Comparison of ENCODE assay signal across 8 cellular contexts in the genomic region with DNA sequence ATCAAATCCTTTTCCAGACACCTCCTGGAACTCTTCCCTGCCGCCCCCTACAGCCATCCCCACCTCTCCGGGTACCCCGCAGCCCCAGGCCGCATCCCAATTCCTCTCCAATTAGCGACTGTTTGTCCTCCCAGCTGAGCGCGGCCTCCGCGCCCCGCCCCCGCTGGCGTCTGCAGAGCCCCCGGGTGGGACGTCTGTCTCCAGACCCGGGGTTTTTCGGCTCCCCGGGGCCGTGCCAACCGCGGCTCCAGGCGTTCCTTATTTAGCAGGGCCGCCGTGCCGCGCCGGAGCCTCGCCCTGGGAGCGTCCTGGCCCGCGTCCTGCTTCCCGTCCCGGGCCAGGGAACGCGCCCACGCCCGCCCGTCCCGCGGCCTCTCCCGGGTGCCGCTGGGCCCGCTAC. TPM values are rescaled to one million over a fixed set of nuclear protein-coding genes. Genes with fewer than 3 reads are reported as not detected.
DNase-seq lines count a peak whose midpoint lies in the region; ATAC-seq and TF ChIP-seq lines count a peak whose summit lies in the region.
"Not testable (repeated sequence)": the region's sequence is repeated elsewhere in the genome, so short reads cannot be mapped to it uniquely, and the experiment has no call there.

No MANE protein-coding gene starts in this region.

- not testable (repeated sequence) for H2AFZ ChIP-seq in ACC112 (ENCODE audit: low read length, unreplicated experiment); smooth muscle cell (ENCODE audit: low read depth)

- intact Hi-C loops in Panc1 (cut with micrococcal nuclease; ENCODE audit: unreplicated experiment); naive thymus-derived CD4-positive, alpha-beta T cell (cut with micrococcal nuclease): not testable (repeated sequence)

- H3K36me3 ChIP-seq in ACC112 (ENCODE audit: insufficient read depth, low read length); HAP-1 (replicated peaks); Panc1 (ENCODE audit: control insufficient read depth, insufficient read depth, low read length); right atrium auricular region; naive thymus-derived CD4-positive, alpha-beta T cell (ENCODE audit: control insufficient read depth in 2 of 3, insufficient read depth in 3 of 3, low read length in 3 of 3); smooth muscle cell (ENCODE audit: low read depth): not testable (repeated sequence)

- H4K20me1 ChIP-seq in smooth muscle cell (ENCODE audit: low read depth): peaks cover 28% of the 10 kb centered on the region

- CTCF ChIA-PET in Panc1 (lab: Charles Lee); naive thymus-derived CD4-positive, alpha-beta T cell (lab: Charles Lee): not testable (repeated sequence)

- peak overlapping the region; percentile 85 for H3K4me2 ChIP-seq in smooth muscle cell

- not testable (repeated sequence) for BruUV-seq in Panc1 (replicated peaks; lab: Mats Ljungman, UMichigan)

- H3K4me1 ChIP-seq in ACC112 (ENCODE audit: control insufficient read depth, insufficient read depth, low read length, unreplicated experiment); HAP-1; Panc1 (ENCODE audit: control insufficient read depth, insufficient read depth, low read length); naive thymus-derived CD4-positive, alpha-beta T cell (ENCODE audit: control insufficient read depth in 2 of 2, insufficient read depth in 2 of 2, low read length in 2 of 2); smooth muscle cell (ENCODE audit: low read depth): not testable (repeated sequence)
- peaks cover 0 to 17% of the 10 kb centered on the region in 2 donors for H3K4me1 ChIP-seq in right atrium auricular region

- 0% methylated on average over 17 of the region's 42 CpGs for WGBS in smooth muscle cell (ENCODE audit: low lambda C conversion rate)

- not testable (repeated sequence) for H3K9me3 Mint-ChIP-seq in naive thymus-derived CD4-positive, alpha-beta T cell

- not testable (repeated sequence) for H3K9me3 ChIP-seq in HAP-1; Panc1 (ENCODE audit: control insufficient read depth, insufficient read depth, low read depth, low read length); right atrium auricular region; naive thymus-derived CD4-positive, alpha-beta T cell (ENCODE audit: control insufficient read depth in 2 of 3, low read length in 3 of 3); smooth muscle cell (replicated peaks; ENCODE audit: low read depth)

- ATAC-seq in Panc1; naive thymus-derived CD4-positive, alpha-beta T cell: not testable (repeated sequence)

- not testable (repeated sequence) for H3K27ac ChIP-seq in ACC112 (ENCODE audit: low read depth, low read length); Panc1 (ENCODE audit: low read length); naive thymus-derived CD4-positive, alpha-beta T cell (ENCODE audit: low read depth, low read length); smooth muscle cell (ENCODE audit: low read depth)
- H3K27ac ChIP-seq in right atrium auricular region: peak overlapping the region; percentile 78 to 82

- H3K36me3 Mint-ChIP-seq in naive thymus-derived CD4-positive, alpha-beta T cell: not testable (repeated sequence)

- H3K79me2 ChIP-seq in ACC112 (ENCODE audit: control insufficient read depth, insufficient read depth, low read length, unreplicated experiment) (peaks cover 11% of the 10 kb centered on the region), smooth muscle cell (ENCODE audit: low read depth) (peaks cover 36% of the 10 kb centered on the region)

- in situ Hi-C loops in HAP-1 (cut with MboI; ENCODE audit: low sequenced_read_pairs); Panc1 (cut with HindIII; ENCODE audit: low pct_unique_long_range_greater_than_20kb, low sequenced_read_pairs): not testable (repeated sequence)

- H3F3A ChIP-seq in smooth muscle cell (ENCODE audit: low read depth): not testable (repeated sequence)

- H3K4me1 Mint-ChIP-seq in naive thymus-derived CD4-positive, alpha-beta T cell: peaks cover 7 to 16% (median 9%) of the 10 kb centered on the region in 7 donors

- H3K27me3 Mint-ChIP-seq in naive thymus-derived CD4-positive, alpha-beta T cell: not testable (repeated sequence)

- H3K4me3 Mint-ChIP-seq in naive thymus-derived CD4-positive, alpha-beta T cell: peak overlapping the region; percentile 53 to 86 (median 78)

- not testable (repeated sequence) for DNase-seq in HAP-1 (ENCODE audit: low spot score in 2 of 2); Panc1 (ENCODE audit: low read depth, low spot score); choroid plexus epithelial cell (ENCODE audit: low read depth); right atrium auricular region (ENCODE audit: low spot score); smooth muscle cell (lab: John Stamatoyannopoulos, UW; ENCODE audit: unreplicated experiment)
- peak; percentile 34 to 46 for DNase-seq in activated T-cell treated with anti-CD3 and anti-CD28 coated beads, Interleukin-2, amount 50 U/mL, for 48 hours
- peak in 1 of 9 donors; percentile 50 for DNase-seq in naive thymus-derived CD4-positive, alpha-beta T cell

- not testable (repeated sequence) for TF ChIP-seq CTCF in Panc1 (IDR thresholded peaks at IDR 0.05); choroid plexus epithelial cell (conservative IDR thresholded peaks at IDR 0.05; ENCODE audit: low read depth, low read length); right atrium auricular region (IDR thresholded peaks at IDR 0.05); smooth muscle cell (IDR thresholded peaks at IDR 0.05; ENCODE audit: borderline replicate concordance, insufficient read depth, poor library complexity, severe bottlenecking)

- H3K4me3 ChIP-seq in ACC112 (ENCODE audit: low read depth, low read length): peak overlapping the region; percentile 76
- peak overlapping the region; percentile 43 for H3K4me3 ChIP-seq in HAP-1
- H3K4me3 ChIP-seq in Panc1 (ENCODE audit: low read depth in 2 of 2, low read length in 2 of 2): peak overlapping the region; percentile 49 to 52
- peak overlapping the region; percentile 57 for H3K4me3 ChIP-seq in choroid plexus epithelial cell (ENCODE audit: low read depth, low read length)
- H3K4me3 ChIP-seq in right atrium auricular region: peak overlapping the region; percentile 54 to 62
- H3K4me3 ChIP-seq in naive thymus-derived CD4-positive, alpha-beta T cell (ENCODE audit: low read length): not testable (repeated sequence)
- H3K4me3 ChIP-seq in smooth muscle cell: peak overlapping the region; percentile 75

- not testable (repeated sequence) for H3K27ac Mint-ChIP-seq in naive thymus-derived CD4-positive, alpha-beta T cell

- not testable (repeated sequence) for H3K27me3 ChIP-seq in ACC112 (ENCODE audit: insufficient read depth, low read length); HAP-1 (ENCODE audit: low read depth); Panc1 (ENCODE audit: control insufficient read depth, insufficient read depth, low read length); right atrium auricular region; naive thymus-derived CD4-positive, alpha-beta T cell (ENCODE audit: control insufficient read depth in 2 of 2, insufficient read depth in 2 of 2, low read length in 2 of 2); smooth muscle cell (ENCODE audit: low read depth)

- POLR2A ChIA-PET in Panc1 (lab: Charles Lee); naive thymus-derived CD4-positive, alpha-beta T cell (lab: Charles Lee): not testable (repeated sequence)

- not testable (repeated sequence) for H3K9ac ChIP-seq in smooth muscle cell (ENCODE audit: low read depth)

RNA-seq across cellular contexts. Expression of gene PKD1, which starts 0.6 kb away (rescaled TPM):
- total RNA-seq in Panc1 (2021; ENCODE audit: unreplicated experiment) (279 TPM), right atrium auricular region (100 to 1,000 TPM; 218 to 276 TPM), smooth muscle cell (68.2 and 70.1 TPM in 2 replicates)
- polyA plus RNA-seq in Panc1 (2012; ENCODE audit: insufficient read length): 412 TPM
- total RNA-seq in naive thymus-derived CD4-positive, alpha-beta T cell: 100 to 1,000 TPM in 2 of 5 experiments, 10 to 100 TPM in 3; 82.8 to 153 (median 98.3) TPM
- polyA plus RNA-seq in naive thymus-derived CD4-positive, alpha-beta T cell: 1 to 10 TPM; 4.9 to 9.8 TPM
- 47.9 and 71.3 TPM in 2 replicates for polyA plus RNA-seq in smooth muscle cell

RNA-seq across cellular contexts. Expression of gene RAB26, which starts 13.4 kb away (rescaled TPM):
- total RNA-seq in Panc1 (2021; ENCODE audit: unreplicated experiment) (92.2 TPM), right atrium auricular region (1 to 10 TPM in 1 of 2 donors, under 1 TPM in 1; 0.31 to 1.4 TPM), smooth muscle cell (not detected in 2 replicates)
- polyA plus RNA-seq in Panc1 (2012; ENCODE audit: insufficient read length): 136 TPM
- under 1 TPM in 1 of 5 experiments, not detected in 4; 0.86 TPM for total RNA-seq in naive thymus-derived CD4-positive, alpha-beta T cell
- under 1 TPM; 0.29 to 0.66 TPM for polyA plus RNA-seq in naive thymus-derived CD4-positive, alpha-beta T cell
- polyA plus RNA-seq in smooth muscle cell: 1.3 and 3.4 TPM in 2 replicates

RNA-seq across cellular contexts. Expression of gene TRAF7, which starts 20.5 kb away (rescaled TPM):
- total RNA-seq in Panc1 (2021; ENCODE audit: unreplicated experiment) (108 TPM), right atrium auricular region (10 to 100 TPM; 16.1 to 27.0 TPM), smooth muscle cell (52.6 and 59.9 TPM in 2 replicates)
- 116 TPM for polyA plus RNA-seq in Panc1 (2012; ENCODE audit: insufficient read length)
- 10 to 100 TPM; 30.0 to 58.3 (median 36.7) TPM for total RNA-seq in naive thymus-derived CD4-positive, alpha-beta T cell
- polyA plus RNA-seq in naive thymus-derived CD4-positive, alpha-beta T cell: 1 to 10 TPM; 4.8 to 6.8 TPM
- 27.5 and 28.0 TPM in 2 replicates for polyA plus RNA-seq in smooth muscle cell

Comparison
In these comparisons a context has a peak if more than half of its experiments do, and no peak if none do; other contexts are left out.
1. RNA of gene RAB26, which starts 13.4 kb away (total RNA-seq): 92.2 TPM in Panc1 (single experiment); 0.31 to 1.4 TPM in right atrium auricular region, 0.86 TPM in naive thymus-derived CD4-positive, alpha-beta T cell and not detected in smooth muscle cell; every median in the first group is over 10 times any median in the second.